In the genomic region with DNA sequence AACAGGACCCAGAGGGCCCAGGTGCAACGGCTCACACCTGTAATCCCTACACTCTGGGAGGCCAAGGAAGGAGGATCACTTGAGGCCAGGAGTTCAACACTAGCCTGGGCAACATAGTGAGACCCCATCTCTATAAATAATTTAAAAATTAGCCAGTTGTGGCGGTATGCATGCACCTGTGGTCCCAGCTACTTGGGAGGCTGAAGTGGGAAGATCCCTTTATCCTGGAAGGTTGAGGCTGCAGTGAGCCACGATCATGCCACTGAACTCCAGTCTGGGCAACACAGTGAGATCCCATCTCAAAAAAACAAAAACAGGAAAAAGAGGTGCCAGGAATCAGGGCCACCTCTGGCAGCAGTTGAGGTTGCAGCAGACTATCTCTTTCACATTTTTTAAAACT, we compare ENCODE assay signal across 32 cellular contexts.
"Had no signal": no experiment of that assay in that cellular context is flagged by ENCODE, and none has a peak within 500 bp of the region (broad histone marks: within the 10 kb centered on the region; RNA-seq: fewer than 3 reads in every experiment).

No MANE protein-coding gene starts in this region.

- H3K36me3 ChIP-seq: adrenal gland, breast epithelium, cardiac muscle cell, gastrocnemius medialis, heart left ventricle had no signal

- DNase-seq: activated CD4-positive, alpha-beta memory T cell treated with anti-CD3 and anti-CD28 coated beads for 36 hours; activated CD4-positive, alpha-beta T cell treated with anti-CD3 and anti-CD28 coated beads for 36 hours; activated CD4-positive, alpha-beta T cell treated with anti-CD3 and anti-CD28 coated beads, Interleukin-2, amount 10 ng/mL, durations not matched to agents 24 days and 14 days; activated CD4-positive, CD25-positive, alpha-beta regulatory T cell; activated CD4-positive, CD25-positive, alpha-beta regulatory T cell treated with anti-CD3 and anti-CD28 coated beads, Interleukin-2, amount 50 U/mL, for 72 hours; activated CD8-positive, alpha-beta memory T cell treated with anti-CD3 and anti-CD28 coated beads, Interleukin-2, amount 10 ng/mL, durations not matched to agents 7 days and 5 days; activated CD8-positive, alpha-beta memory T cell treated with anti-CD3 and anti-CD28 coated beads, Interleukin-2, amount 50 U/mL, for 4 hours; activated CD8-positive, alpha-beta T cell treated with anti-CD3 and anti-CD28 coated beads, Interleukin-2, amount 10 ng/mL, durations not matched to agents 7 days and 5 days; activated effector memory CD4-positive, alpha-beta T cell treated with anti-CD3 and anti-CD28 coated beads, Interleukin-2, amount 50 U/mL, for 16 hours; activated naive CD4-positive, alpha-beta T cell treated with anti-CD3 and anti-CD28 coated beads for 36 hours; activated naive CD8-positive, alpha-beta T cell treated with anti-CD3 and anti-CD28 coated beads for 36 hours; activated naive CD8-positive, alpha-beta T cell treated with anti-CD3 and anti-CD28 coated beads, Interleukin-2, amount 50 U/mL, for 24 hours; activated T-cell treated with anti-CD3 and anti-CD28 coated beads, Interleukin-2, amount 50 U/mL, for 1 hour; activated T-cell treated with anti-CD3 and anti-CD28 coated beads, Interleukin-2, amount 50 U/mL, for 48 hours; adrenal gland; amygdala; aorta; central memory CD4-positive, alpha-beta T cell; dorsolateral prefrontal cortex; effector CD4-positive, alpha-beta T cell; effector memory CD8-positive, alpha-beta T cell; foreskin keratinocyte; gastrocnemius medialis; glutamatergic neuron; heart left ventricle; T-helper 2 cell had no signal

- FAIRE-seq: endometrium, endothelial cell of umbilical vein had no signal

- H3K9me3 ChIP-seq: adrenal gland, breast epithelium, gastrocnemius medialis, heart left ventricle had no signal

- H3K4me3 ChIP-seq: adrenal gland, breast epithelium, cardiac muscle cell, coronary artery, dorsolateral prefrontal cortex, gastrocnemius medialis, heart left ventricle had no signal

- H3K27me3 ChIP-seq: adrenal gland, breast epithelium, cardiac muscle cell, foreskin keratinocyte, gastrocnemius medialis had no signal

- H3K4me1 ChIP-seq: adrenal gland, breast epithelium, foreskin keratinocyte, gastrocnemius medialis had no signal

- H3K27ac ChIP-seq: adrenal gland, breast epithelium, cardiac muscle cell, dorsolateral prefrontal cortex, epithelial cell of prostate, foreskin keratinocyte, gastrocnemius medialis, heart left ventricle had no signal

- ATAC-seq: activated CD4-positive, alpha-beta T cell treated with anti-CD3 and anti-CD28 coated beads for 36 hours; activated CD8-positive, alpha-beta memory T cell treated with anti-CD3 and anti-CD28 coated beads, Interleukin-2, amount 10 ng/mL, durations not matched to agents 7 days and 5 days; activated CD8-positive, alpha-beta T cell treated with anti-CD3 and anti-CD28 coated beads, Interleukin-2, amount 10 ng/mL, durations not matched to agents 7 days and 5 days; activated naive CD8-positive, alpha-beta T cell treated with anti-CD3 and anti-CD28 coated beads, Interleukin-2, amount 50 U/mL, for 24 hours; effector memory CD8-positive, alpha-beta T cell; foreskin keratinocyte; gastrocnemius medialis; heart left ventricle had no signal
